In genomic region chr9:36471359-36471758, GRCh38 we compare ENCODE assay signal across 9 cellular contexts.
DNase-seq lines count a peak whose midpoint lies in the region; ATAC-seq and TF ChIP-seq lines count a peak whose summit lies in the region.
"Had no signal": no experiment of that assay in that cellular context is flagged by ENCODE, and none has a peak within 500 bp of the region (broad histone marks: within the 10 kb centered on the region; RNA-seq: fewer than 3 reads in every experiment).

No MANE protein-coding gene starts in this region.

- intact Hi-C loops in activated B cell treated with CpG ODN at 0.5 μM for 24 hours (cut with micrococcal nuclease), result loop anchor here (1.0 kb wide), 2 partner anchors 9 to 16 kb away; no protein-coding TSS in a partner anchor

- H3K9ac ChIP-seq in GM23248 (peak overlapping the region; percentile 82), skeletal muscle tissue (ENCODE audit: low read depth in 1 of 3, low read length in 3 of 3) (peak overlapping the region in 1 of 3 donors; percentile 71)

- H3K36me3 ChIP-seq in GM23248 (ENCODE audit: low read depth), result no peaks in the 10 kb centered on the region
- no peaks in the 10 kb centered on the region for H3K36me3 ChIP-seq in skeletal muscle tissue (ENCODE audit: control insufficient read depth in 3 of 3, insufficient read depth in 3 of 3, low read length in 3 of 3)

- no peak for ATAC-seq in activated B cell treated with CpG ODN at 0.5 μM for 24 hours (ENCODE audit: low read depth)
- ATAC-seq in HG02938 (IDR thresholded peaks at IDR 0.05; ENCODE audit: unreplicated experiment), result no peak
- no peak for ATAC-seq in GM19455 (IDR thresholded peaks at IDR 0.05; ENCODE audit: unreplicated experiment)
- ATAC-seq in GM19023 (IDR thresholded peaks at IDR 0.05; ENCODE audit: unreplicated experiment), result no peak

- H3K4me3 Mint-ChIP-seq in activated B cell treated with CpG ODN at 0.5 μM for 24 hours, result no peak overlapping the region

- peak; percentile 39 for DNase-seq in GM23248
- no peak for DNase-seq in activated B cell treated with CpG ODN at 0.5 μM for 24 hours
- DNase-seq in fibroblast of villous mesenchyme (ENCODE audit: low read depth), result no peak
- no peak for DNase-seq in NCI-H226
- DNase-seq: SIG-M5 had no signal

- peak overlapping the region; percentile 100 for H3K4me2 ChIP-seq in GM23248 (ENCODE audit: unreplicated experiment)

- WGBS in GM23248 (ENCODE audit: low coverage in 1 of 2, low lambda C conversion rate in 2 of 2, missing lambda C conversion rate in 2 of 2), 2 experiments, result 11 to 13% methylated on average over 3 of the region's 3 CpGs

- H3K27me3 ChIP-seq in GM23248 (replicated peaks; ENCODE audit: insufficient read depth) (no peaks in the 10 kb centered on the region), skeletal muscle tissue (ENCODE audit: control insufficient read depth in 3 of 3, insufficient read depth in 3 of 3, low read length in 3 of 3) (no peaks in the 10 kb centered on the region)

- H3K4me3 ChIP-seq in GM23248, result peak overlapping the region; percentile 79
- peak overlapping the region; percentile 57 for H3K4me3 ChIP-seq in fibroblast of villous mesenchyme (ENCODE audit: low read depth, low read length)
- H3K4me3 ChIP-seq in skeletal muscle tissue (ENCODE audit: low read length in 3 of 3), result no peak overlapping the region

- POLR2A ChIA-PET in activated B cell treated with CpG ODN at 0.5 μM for 24 hours (lab: Charles Lee), result interaction anchor here (0.8 to 3.8 kb wide), 2 partner anchors 11 to 15 kb away, joined by 3 to 42 read pairs; no protein-coding TSS in a partner anchor

- peak overlapping the region; percentile 95 for H3K27ac Mint-ChIP-seq in activated B cell treated with CpG ODN at 0.5 μM for 24 hours

- peaks cover 91% of the 10 kb centered on the region for H3K79me2 ChIP-seq in GM23248 (ENCODE audit: insufficient read depth)

- peak overlapping the region; percentile 83 for H2AFZ ChIP-seq in GM23248

- in situ Hi-C loops in GM23248 (cut with MboI), result no loop called here

- H3F3A ChIP-seq in GM23248 (ENCODE audit: insufficient read depth), result peaks cover 13% of the 10 kb centered on the region; the same call in 1 of the 2 replicates

- no peaks in the 10 kb centered on the region for H3K9me3 Mint-ChIP-seq in activated B cell treated with CpG ODN at 0.5 μM for 24 hours

- H3K9me3 ChIP-seq in GM23248 (ENCODE audit: low read depth), result no peaks in the 10 kb centered on the region
- no peaks in the 10 kb centered on the region for H3K9me3 ChIP-seq in skeletal muscle tissue (ENCODE audit: control insufficient read depth in 3 of 3, low read length in 3 of 3)

- TF ChIP-seq CTCF in activated B cell treated with CpG ODN at 0.5 μM for 24 hours (IDR thresholded peaks at IDR 0.05) (no peak), fibroblast of villous mesenchyme (IDR thresholded peaks at IDR 0.05; ENCODE audit: insufficient read depth, low read depth, low read length) (no peak)

- H3K36me3 Mint-ChIP-seq in activated B cell treated with CpG ODN at 0.5 μM for 24 hours (ENCODE audit: low read depth), result no peaks in the 10 kb centered on the region

- no peaks in the 10 kb centered on the region for H3K9me2 ChIP-seq in GM23248 (ENCODE audit: insufficient read depth)

- no peaks in the 10 kb centered on the region for H3K27me3 Mint-ChIP-seq in activated B cell treated with CpG ODN at 0.5 μM for 24 hours

- H3K4me1 Mint-ChIP-seq in activated B cell treated with CpG ODN at 0.5 μM for 24 hours, result peaks cover 35% of the 10 kb centered on the region

- H3K4me1 ChIP-seq in GM23248 (ENCODE audit: insufficient read depth) (peaks cover 14% of the 10 kb centered on the region), skeletal muscle tissue (ENCODE audit: control insufficient read depth in 3 of 3, insufficient read depth in 3 of 3, low read length in 3 of 3) (peaks cover 0 to 9% (median 5%) of the 10 kb centered on the region in 3 donors)

- CTCF ChIA-PET in activated B cell treated with CpG ODN at 0.5 μM for 24 hours (lab: Charles Lee), result interaction anchor here (0.7 to 1.5 kb wide), 2 partner anchors 15 to 17 kb away, joined by 3 to 5 read pairs; no protein-coding TSS in a partner anchor

- H4K20me1 ChIP-seq in GM23248 (ENCODE audit: insufficient read depth), result no peaks in the 10 kb centered on the region

- H3K27ac ChIP-seq in GM23248 (peak overlapping the region; percentile 83), skeletal muscle tissue (ENCODE audit: low read depth, low read length) (peak overlapping the region; percentile 72)

Comparison
In these comparisons a context has a peak if more than half of its experiments do, and no peak if none do; other contexts are left out.
1. H3K4me3 ChIP-seq: peak in GM23248 (single experiment) and fibroblast of villous mesenchyme (single experiment); none in skeletal muscle tissue (0 of 3).